Comparison of ENCODE assay signal across 13 cellular contexts in genomic region chr7:6384327-6384726, GRCh38. TPM values are rescaled to one million over a fixed set of nuclear protein-coding genes. Genes with fewer than 3 reads are reported as not detected.
DNase-seq lines count a peak whose midpoint lies in the region; ATAC-seq, FAIRE-seq and TF ChIP-seq lines count a peak whose summit lies in the region.
"Had no signal": no experiment of that assay in that cellular context is flagged by ENCODE, and none has a peak within 500 bp of the region (broad histone marks: within the 10 kb centered on the region; RNA-seq: fewer than 3 reads in every experiment).

No MANE protein-coding gene starts in this region.

- H3K4me3 ChIP-seq in GM12878 (no peak overlapping the region), lower lobe of right lung (no peak overlapping the region), thoracic aorta (no peak overlapping the region)
- H3K4me3 ChIP-seq: HAP-1 had no signal

- TF ChIP-seq POLR2A in GM12878 (IDR thresholded peaks at IDR 0.05; ENCODE audit: low read depth, low read length): no peak

- SMC1A ChIA-PET in GM12878 (lab: Charles Lee; ENCODE audit: uncharacterized antibody, unreplicated experiment): interaction anchor here (2.5 kb wide), 1 partner anchor 8 kb away, joined by 13 read pairs; no protein-coding TSS in a partner anchor

- H3K27ac ChIP-seq in GM12878 (ENCODE audit: control insufficient read depth, insufficient read depth) (0 out of 2 replicates have a peak overlapping the region, but pooled peaks have one; percentile 6), lower lobe of right lung (peak overlapping the region; percentile 74), thoracic aorta (peak overlapping the region; percentile 23 to 62)

- intact Hi-C loops in activated CD4-positive, alpha-beta memory T cell treated with anti-CD3 and anti-CD28 coated beads for 36 hours (cut with micrococcal nuclease): no loop called here
- intact Hi-C loops in GM12878 (cut with micrococcal nuclease; ENCODE audit: unreplicated experiment): no loop called here
- intact Hi-C loops in lower lobe of right lung (cut with DNase I): no loop called here

- WGBS in GM12878 (ENCODE audit: insufficient coverage, insufficient replicate concordance, low lambda C conversion rate, missing lambda C conversion rate): 71% methylated on average over 4 of the region's 4 CpGs

- H3K4me1 ChIP-seq in GM12878 (ENCODE audit: control insufficient read depth, insufficient read depth, low read length) (peaks cover 27% of the 10 kb centered on the region), lower lobe of right lung (peaks cover 96% of the 10 kb centered on the region), thoracic aorta (ENCODE audit: control insufficient read depth in 1 of 2, low read depth in 2 of 2) (peaks cover 60 to 74% of the 10 kb centered on the region in 2 donors)

- peaks cover 73% of the 10 kb centered on the region for H3K4me1 Mint-ChIP-seq in activated CD4-positive, alpha-beta memory T cell treated with anti-CD3 and anti-CD28 coated beads for 36 hours (ENCODE audit: low read depth)
- H3K4me1 Mint-ChIP-seq in activated CD4-positive, alpha-beta memory T cell treated with anti-CD3 and anti-CD28 coated beads, Interleukin-2, amount 10 ng/mL, durations not matched to agents 7 days and 5 days: peaks cover 69% of the 10 kb centered on the region
- peaks cover 59% of the 10 kb centered on the region for H3K4me1 Mint-ChIP-seq in activated CD8-positive, alpha-beta memory T cell treated with anti-CD3 and anti-CD28 coated beads, Interleukin-2, amount 10 ng/mL, durations not matched to agents 7 days and 5 days

- TF ChIP-seq RAD21 in GM12878 (IDR thresholded peaks at IDR 0.05; ENCODE audit: insufficient read depth, low read depth, low read length): no peak

- DNase-seq in activated CD4-positive, alpha-beta memory T cell treated with anti-CD3 and anti-CD28 coated beads for 36 hours: no peak
- no peak for DNase-seq in activated CD4-positive, alpha-beta memory T cell treated with anti-CD3 and anti-CD28 coated beads, Interleukin-2, amount 10 ng/mL, durations not matched to agents 7 days and 5 days
- DNase-seq in GM12878 (ENCODE audit: low read depth, low spot score) (no peak), lower lobe of right lung (no peak), thoracic aorta (ENCODE audit: low spot score) (no peak), RPMI8226 (no peak)
- no peak for DNase-seq in activated CD8-positive, alpha-beta memory T cell treated with anti-CD3 and anti-CD28 coated beads, Interleukin-2, amount 10 ng/mL, durations not matched to agents 7 days and 5 days
- no peak for DNase-seq in activated CD4-positive, CD25-positive, alpha-beta regulatory T cell treated with anti-CD3 and anti-CD28 coated beads, Interleukin-2, amount 50 U/mL, for 72 hours
- DNase-seq: activated CD4-positive, alpha-beta T cell treated with anti-CD3 and anti-CD28 coated beads for 36 hours; amygdala; NCI-H1694 had no signal

- no peak for FAIRE-seq in GM12878 (lab: Jason Lieb, UNC)
- FAIRE-seq: RCC 7860 had no signal

- CTCF ChIA-PET in activated CD4-positive, alpha-beta memory T cell treated with anti-CD3 and anti-CD28 coated beads for 36 hours (lab: Charles Lee): interaction anchor here (1.8 kb wide), 1 partner anchor 50 kb away, joined by 4 read pairs; no protein-coding TSS in a partner anchor
- CTCF ChIA-PET in activated CD4-positive, alpha-beta memory T cell treated with anti-CD3 and anti-CD28 coated beads, Interleukin-2, amount 10 ng/mL, durations not matched to agents 7 days and 5 days (lab: Charles Lee): interaction anchor here (0.7 to 1.2 kb wide), 2 partner anchors 34 to 742 kb away, joined by 3 to 4 read pairs; no protein-coding TSS in a partner anchor
- CTCF ChIA-PET in GM12878 (lab: Yijun Ruan, JAX): interaction anchor here (1.1 to 1.2 kb wide), 3 partner anchors 52 to 556 kb away, joined by 3 to 4 read pairs (median 3); no protein-coding TSS in a partner anchor
- CTCF ChIA-PET in activated CD8-positive, alpha-beta memory T cell treated with anti-CD3 and anti-CD28 coated beads, Interleukin-2, amount 10 ng/mL, durations not matched to agents 7 days and 5 days (lab: Charles Lee): no interaction called here

- in situ Hi-C loops in GM12878 (cut with MboI): no loop called here

- H3K79me2 ChIP-seq in GM12878 (ENCODE audit: control insufficient read depth, insufficient read depth, low read length): peaks cover 85% of the 10 kb centered on the region

- ATAC-seq in GM12878: no peak
- peak in 1 of 2 donors; percentile 12 for ATAC-seq in lower lobe of right lung
- no peak for ATAC-seq in thoracic aorta (ENCODE audit: insufficient number of reproducible peaks, low FRiP score, low read depth)
- ATAC-seq in activated CD8-positive, alpha-beta memory T cell treated with anti-CD3 and anti-CD28 coated beads, Interleukin-2, amount 10 ng/mL, durations not matched to agents 7 days and 5 days: no peak
- ATAC-seq: activated CD4-positive, alpha-beta T cell treated with anti-CD3 and anti-CD28 coated beads for 36 hours had no signal

- POLR2A ChIA-PET in activated CD4-positive, alpha-beta memory T cell treated with anti-CD3 and anti-CD28 coated beads for 36 hours (lab: Charles Lee): interaction anchor here (1.2 kb wide), 1 partner anchor 9 kb away, joined by 3 read pairs; no protein-coding TSS in a partner anchor
- POLR2A ChIA-PET in activated CD4-positive, alpha-beta memory T cell treated with anti-CD3 and anti-CD28 coated beads, Interleukin-2, amount 10 ng/mL, durations not matched to agents 7 days and 5 days (lab: Charles Lee): no interaction called here
- POLR2A ChIA-PET in GM12878 (lab: Charles Lee): no interaction called here

- H3K27me3 Mint-ChIP-seq in activated CD4-positive, alpha-beta memory T cell treated with anti-CD3 and anti-CD28 coated beads for 36 hours: no peaks in the 10 kb centered on the region
- H3K27me3 Mint-ChIP-seq in activated CD4-positive, alpha-beta memory T cell treated with anti-CD3 and anti-CD28 coated beads, Interleukin-2, amount 10 ng/mL, durations not matched to agents 7 days and 5 days: no peaks in the 10 kb centered on the region
- no peaks in the 10 kb centered on the region for H3K27me3 Mint-ChIP-seq in activated CD8-positive, alpha-beta memory T cell treated with anti-CD3 and anti-CD28 coated beads, Interleukin-2, amount 10 ng/mL, durations not matched to agents 7 days and 5 days
- H3K27me3 Mint-ChIP-seq: activated CD4-positive, alpha-beta T cell treated with anti-CD3 and anti-CD28 coated beads for 36 hours had no signal

- no peak for TF ChIP-seq CTCF in GM12878 (IDR thresholded peaks at IDR 0.05 in 2 of 3, conservative IDR thresholded peaks at IDR 0.05 in 1 of 3; ENCODE audit: control insufficient read depth in 2 of 3, extremely low read depth in 1 of 3, insufficient read depth in 1 of 3, low read depth in 3 of 3, low read length in 3 of 3)
- TF ChIP-seq CTCF in lower lobe of right lung (IDR thresholded peaks at IDR 0.05): no peak
- TF ChIP-seq CTCF in thoracic aorta (IDR thresholded peaks at IDR 0.05): no peak

- H3K9ac ChIP-seq in GM12878 (ENCODE audit: control insufficient read depth, insufficient read depth, low read length): no peak overlapping the region

- no peak for TF ChIP-seq EP300 in GM12878 (IDR thresholded peaks at IDR 0.05; ENCODE audit: borderline replicate concordance in 1 of 2, control insufficient read depth in 1 of 2, low read depth in 2 of 2, low read length in 2 of 2)

- H3K27ac Mint-ChIP-seq in activated CD4-positive, alpha-beta memory T cell treated with anti-CD3 and anti-CD28 coated beads for 36 hours: peak overlapping the region; percentile 49
- no peak overlapping the region for H3K27ac Mint-ChIP-seq in activated CD4-positive, alpha-beta memory T cell treated with anti-CD3 and anti-CD28 coated beads, Interleukin-2, amount 10 ng/mL, durations not matched to agents 7 days and 5 days
- no peak overlapping the region for H3K27ac Mint-ChIP-seq in activated CD8-positive, alpha-beta memory T cell treated with anti-CD3 and anti-CD28 coated beads, Interleukin-2, amount 10 ng/mL, durations not matched to agents 7 days and 5 days

- peaks cover 9% of the 10 kb centered on the region for H4K20me1 ChIP-seq in GM12878 (ENCODE audit: control insufficient read depth, insufficient read depth)

- no TSS peak for BruUV-seq in GM12878 (replicated peaks; lab: Mats Ljungman, UMichigan)

- no peak overlapping the region for H2AFZ ChIP-seq in GM12878 (ENCODE audit: control insufficient read depth, low read depth, low read length)

- H3K4me3 Mint-ChIP-seq in activated CD4-positive, alpha-beta memory T cell treated with anti-CD3 and anti-CD28 coated beads for 36 hours: no peak overlapping the region
- no peak overlapping the region for H3K4me3 Mint-ChIP-seq in activated CD4-positive, alpha-beta memory T cell treated with anti-CD3 and anti-CD28 coated beads, Interleukin-2, amount 10 ng/mL, durations not matched to agents 7 days and 5 days
- no peak overlapping the region for H3K4me3 Mint-ChIP-seq in activated CD8-positive, alpha-beta memory T cell treated with anti-CD3 and anti-CD28 coated beads, Interleukin-2, amount 10 ng/mL, durations not matched to agents 7 days and 5 days
- H3K4me3 Mint-ChIP-seq: activated CD4-positive, alpha-beta T cell treated with anti-CD3 and anti-CD28 coated beads for 36 hours had no signal

- H3K27me3 ChIP-seq in GM12878 (replicated peaks in 1 of 2; ENCODE audit: control insufficient read depth in 2 of 2, insufficient read depth in 2 of 2, low read length in 1 of 2) (no peaks in the 10 kb centered on the region), lower lobe of right lung (ENCODE audit: low read depth) (no peaks in the 10 kb centered on the region), thoracic aorta (replicated peaks; ENCODE audit: insufficient read depth) (no peaks in the 10 kb centered on the region)

- no peaks in the 10 kb centered on the region for H3K9me3 ChIP-seq in GM12878 (replicated peaks; ENCODE audit: control insufficient read depth, insufficient read depth, low read length)
- no peaks in the 10 kb centered on the region for H3K9me3 ChIP-seq in lower lobe of right lung
- H3K9me3 ChIP-seq in thoracic aorta: no peaks in the 10 kb centered on the region
- H3K9me3 ChIP-seq: HAP-1 had no signal

- H3K9me3 Mint-ChIP-seq in activated CD4-positive, alpha-beta memory T cell treated with anti-CD3 and anti-CD28 coated beads for 36 hours: no peaks in the 10 kb centered on the region
- H3K9me3 Mint-ChIP-seq in activated CD4-positive, alpha-beta memory T cell treated with anti-CD3 and anti-CD28 coated beads, Interleukin-2, amount 10 ng/mL, durations not matched to agents 7 days and 5 days: no peaks in the 10 kb centered on the region
- no peaks in the 10 kb centered on the region for H3K9me3 Mint-ChIP-seq in activated CD8-positive, alpha-beta memory T cell treated with anti-CD3 and anti-CD28 coated beads, Interleukin-2, amount 10 ng/mL, durations not matched to agents 7 days and 5 days (ENCODE audit: low read depth)

- 0 out of 2 replicates have a peak overlapping the region, but pooled peaks have one; percentile 15 for H3K4me2 ChIP-seq in GM12878 (ENCODE audit: control insufficient read depth, insufficient read depth)

- H3K36me3 Mint-ChIP-seq in activated CD4-positive, alpha-beta memory T cell treated with anti-CD3 and anti-CD28 coated beads for 36 hours: peaks cover 15% of the 10 kb centered on the region
- peaks cover 42% of the 10 kb centered on the region for H3K36me3 Mint-ChIP-seq in activated CD4-positive, alpha-beta memory T cell treated with anti-CD3 and anti-CD28 coated beads, Interleukin-2, amount 10 ng/mL, durations not matched to agents 7 days and 5 days (ENCODE audit: low read depth)
- peaks cover 30% of the 10 kb centered on the region for H3K36me3 Mint-ChIP-seq in activated CD8-positive, alpha-beta memory T cell treated with anti-CD3 and anti-CD28 coated beads, Interleukin-2, amount 10 ng/mL, durations not matched to agents 7 days and 5 days

- RAD21 ChIA-PET in GM12878 (lab: Charles Lee; ENCODE audit: unreplicated experiment): no interaction called here

- peaks cover 6 to 25% of the 10 kb centered on the region in 2 experiments for H3K36me3 ChIP-seq in GM12878 (ENCODE audit: control insufficient read depth in 2 of 2, insufficient read depth in 2 of 2, low read length in 1 of 2)
- H3K36me3 ChIP-seq in lower lobe of right lung: peaks cover 41% of the 10 kb centered on the region
- H3K36me3 ChIP-seq in thoracic aorta: peaks cover 15% of the 10 kb centered on the region

RNA-seq across cellular contexts. Expression of gene RAC1, which starts 10.0 kb away (rescaled TPM):
- 100 to 1,000 TPM; 188 to 196 TPM for total RNA-seq in activated CD4-positive, alpha-beta memory T cell treated with anti-CD3 and anti-CD28 coated beads for 36 hours
- 100 to 1,000 TPM; 153 to 155 TPM for total RNA-seq in activated CD4-positive, alpha-beta memory T cell treated with anti-CD3 and anti-CD28 coated beads, Interleukin-2, amount 10 ng/mL, durations not matched to agents 7 days and 5 days
- total RNA-seq in GM12878 (2013; cell fraction: nucleolus; rRNA removed): 40.3 and 46.2 TPM in 2 replicates
- total RNA-seq in GM12878 (2014; rRNA removed) (56.1 and 72.7 TPM in 2 replicates), GM12878 (2014; rRNA removed; fragmentation: Illumina TruSeq; extraction: Trizol) (78.6 and 86.2 TPM in 2 replicates), GM12878 (2021) (182 and 198 TPM in 2 replicates), lower lobe of right lung (257 TPM), thoracic aorta (100 to 1,000 TPM; 125 to 163 TPM)
- polyA plus RNA-seq in GM12878 (2011; ENCODE audit: low read depth): 52.0 TPM
- polyA plus RNA-seq in GM12878 (2011; rRNA removed) (198 and 244 TPM in 2 replicates), GM12878 (2014; fragmentation: Illumina TruSeq; extraction: Trizol) (158 and 160 TPM in 2 replicates), GM12878 (2014; fragmentation: Nextera tagmentation; extraction: Ambion mirVana) (100 to 1,000 TPM in 1 of 2 experiments, 10 to 100 TPM in 1; 59.5 to 189 TPM), GM12878 (2014; rRNA removed) (148 and 172 TPM in 2 replicates), GM12878 (2016; fragmentation: Nextera tagmentation; extraction: Ambion mirVana) (100 to 1,000 TPM in 1 of 2 experiments, 10 to 100 TPM in 1; 34.2 to 356 TPM)
- 164 and 177 TPM in 2 replicates for polyA plus RNA-seq in GM12878 (2011; cell fraction: cytosol; rRNA removed)
- polyA plus RNA-seq in GM12878 (2011; cell fraction: nucleus; rRNA removed): 88.5 and 98.3 TPM in 2 replicates
- polyA plus RNA-seq in GM12878 (2012): 106 and 124 TPM in 2 replicates
- polyA minus RNA-seq in GM12878 (2011; rRNA and poly(A)+ RNA removed): 154 and 200 TPM in 2 replicates
- polyA minus RNA-seq in GM12878 (2011; cell fraction: cytosol; rRNA and poly(A)+ RNA removed): 44.1 and 56.1 TPM in 2 replicates
- 17.7 and 36.4 TPM in 2 replicates for polyA minus RNA-seq in GM12878 (2011; cell fraction: nucleus; rRNA and poly(A)+ RNA removed)
- 100 to 1,000 TPM; 157 to 174 TPM for total RNA-seq in activated CD8-positive, alpha-beta memory T cell treated with anti-CD3 and anti-CD28 coated beads, Interleukin-2, amount 10 ng/mL, durations not matched to agents 7 days and 5 days

RNA-seq across cellular contexts. Expression of gene FAM220A, which starts 35.6 kb away (rescaled TPM):
- total RNA-seq in activated CD4-positive, alpha-beta memory T cell treated with anti-CD3 and anti-CD28 coated beads for 36 hours: 10 to 100 TPM in 1 of 2 experiments, 1 to 10 TPM in 1; 9.5 to 13.2 TPM
- total RNA-seq in activated CD4-positive, alpha-beta memory T cell treated with anti-CD3 and anti-CD28 coated beads, Interleukin-2, amount 10 ng/mL, durations not matched to agents 7 days and 5 days: 10 to 100 TPM in 1 of 2 experiments, 1 to 10 TPM in 1; 9.0 to 10.6 TPM
- total RNA-seq in GM12878 (2013; cell fraction: nucleolus; rRNA removed): 3.9 and 7.7 TPM in 2 replicates
- total RNA-seq in GM12878 (2014; rRNA removed) (12.0 and 14.3 TPM in 2 replicates), GM12878 (2014; rRNA removed; fragmentation: Illumina TruSeq; extraction: Trizol) (9.7 and 10.4 TPM in 2 replicates), GM12878 (2021) (13.1 and 14.7 TPM in 2 replicates), lower lobe of right lung (15.7 TPM), thoracic aorta (10 to 100 TPM; 13.9 to 30.1 TPM)
- polyA plus RNA-seq in GM12878 (2011; ENCODE audit: low read depth): 24.1 TPM
- polyA plus RNA-seq in GM12878 (2011; rRNA removed) (12.3 and 15.5 TPM in 2 replicates), GM12878 (2014; fragmentation: Illumina TruSeq; extraction: Trizol) (9.8 and 11.6 TPM in 2 replicates), GM12878 (2014; fragmentation: Nextera tagmentation; extraction: Ambion mirVana) (1 to 10 TPM; 1.4 to 3.3 TPM), GM12878 (2014; rRNA removed) (9.4 and 9.5 TPM in 2 replicates), GM12878 (2016; fragmentation: Nextera tagmentation; extraction: Ambion mirVana) (10 to 100 TPM; 10.9 to 13.8 TPM)
- polyA plus RNA-seq in GM12878 (2011; cell fraction: cytosol; rRNA removed): 10.1 and 18.2 TPM in 2 replicates
- polyA plus RNA-seq in GM12878 (2011; cell fraction: nucleus; rRNA removed): 4.2 and 4.6 TPM in 2 replicates
- polyA plus RNA-seq in GM12878 (2012): 7.6 and 10.9 TPM in 2 replicates
- polyA minus RNA-seq in GM12878 (2011; rRNA and poly(A)+ RNA removed): 9.7 and 10.1 TPM in 2 replicates
- polyA minus RNA-seq in GM12878 (2011; cell fraction: cytosol; rRNA and poly(A)+ RNA removed): 5.1 and 6.8 TPM in 2 replicates
- 3.1 and 12.0 TPM in 2 replicates for polyA minus RNA-seq in GM12878 (2011; cell fraction: nucleus; rRNA and poly(A)+ RNA removed)
- total RNA-seq in activated CD8-positive, alpha-beta memory T cell treated with anti-CD3 and anti-CD28 coated beads, Interleukin-2, amount 10 ng/mL, durations not matched to agents 7 days and 5 days: 10 to 100 TPM in 1 of 2 experiments, 1 to 10 TPM in 1; 9.9 to 10.7 TPM

Comparison
In these comparisons a context has a peak if more than half of its experiments do, and no peak if none do; other contexts are left out.
1. H3K27ac ChIP-seq: peak in every context shown above with its lines; median percentile 74 in lower lobe of right lung; 42 in thoracic aorta; 6 in GM12878.